Comparison of ENCODE assay signal across 21 cellular contexts in genomic region chr17:73393381-73393780, GRCh38.
"Had no signal": no experiment of that assay in that cellular context is flagged by ENCODE, and none has a peak within 500 bp of the region (broad histone marks: within the 10 kb centered on the region; RNA-seq: fewer than 3 reads in every experiment).

No MANE protein-coding gene starts in this region.

- DNase-seq: activated CD4-positive, alpha-beta T cell treated with anti-CD3 and anti-CD28 coated beads, Interleukin-2, amount 50 U/mL, for 4 hours; activated CD4-positive, CD25-positive, alpha-beta regulatory T cell treated with anti-CD3 and anti-CD28 coated beads, Interleukin-2, amount 50 U/mL, for 72 hours; activated CD8-positive, alpha-beta memory T cell treated with anti-CD3 and anti-CD28 coated beads, Interleukin-2, amount 50 U/mL, for 48 hours; activated CD8-positive, alpha-beta T cell treated with anti-CD3 and anti-CD28 coated beads, Interleukin-2, amount 10 ng/mL, durations not matched to agents 7 days and 5 days; activated T-cell treated with anti-CD3 and anti-CD28 coated beads, Interleukin-2, amount 50 U/mL, for 1 hour; central memory CD4-positive, alpha-beta T cell; KG1; NCI-H1092; NCI-H1436; NCI-H187 treated with DMSO at 0.1 percent for 48 hours; NCI-H2081 treated with DMSO at 0.1 percent for 48 hours; NCI-H2171; NCI-H510A; NCI-H526 treated with DMSO at 0.1 percent for 48 hours; SHP77 treated with DMSO at 0.1 percent for 48 hours had no signal

- H3K27me3 Mint-ChIP-seq: activated naive CD4-positive, alpha-beta T cell treated with anti-CD3 and anti-CD28 coated beads, Interleukin-2, amount 50 U/mL, for 24 hours; IgD-negative memory B cell had no signal

- ATAC-seq: activated CD8-positive, alpha-beta T cell treated with anti-CD3 and anti-CD28 coated beads, Interleukin-2, amount 10 ng/mL, durations not matched to agents 7 days and 5 days; WTC11 had no signal

- H3K36me3 Mint-ChIP-seq: IgD-negative memory B cell, WTC11 had no signal

- H3K9me3 Mint-ChIP-seq: activated naive CD4-positive, alpha-beta T cell treated with anti-CD3 and anti-CD28 coated beads, Interleukin-2, amount 50 U/mL, for 24 hours; IgD-negative memory B cell; T-helper 1 cell treated with Interleukin-12 subunit alpha and Interleukin-12 subunit beta and Interleukin-4 antibody, amounts not matched to agents 30 μg/mL and 1 μg/mL, for 36 hours; WTC11 had no signal

- H3K4me1 Mint-ChIP-seq: activated naive CD4-positive, alpha-beta T cell treated with anti-CD3 and anti-CD28 coated beads, Interleukin-2, amount 50 U/mL, for 24 hours; IgD-negative memory B cell had no signal

- H3K4me3 Mint-ChIP-seq: activated CD8-positive, alpha-beta T cell treated with anti-CD3 and anti-CD28 coated beads, Interleukin-2, amount 10 ng/mL, durations not matched to agents 7 days and 5 days; activated naive CD4-positive, alpha-beta T cell treated with anti-CD3 and anti-CD28 coated beads, Interleukin-2, amount 50 U/mL, for 24 hours; IgD-negative memory B cell; T-helper 1 cell treated with Interleukin-12 subunit alpha and Interleukin-12 subunit beta and Interleukin-4 antibody, amounts not matched to agents 30 μg/mL and 1 μg/mL, for 36 hours; WTC11 had no signal

- H3K27ac Mint-ChIP-seq: activated CD8-positive, alpha-beta T cell treated with anti-CD3 and anti-CD28 coated beads, Interleukin-2, amount 10 ng/mL, durations not matched to agents 7 days and 5 days; activated naive CD4-positive, alpha-beta T cell treated with anti-CD3 and anti-CD28 coated beads, Interleukin-2, amount 50 U/mL, for 24 hours; IgD-negative memory B cell; T-helper 1 cell treated with Interleukin-12 subunit alpha and Interleukin-12 subunit beta and Interleukin-4 antibody, amounts not matched to agents 30 μg/mL and 1 μg/mL, for 36 hours; WTC11 had no signal

- FAIRE-seq: bronchial epithelial cell, RCC 7860 had no signal
